In genomic region chr1:20899154-20899972, GRCh38 we compare ENCODE assay signal across 23 cellular contexts.
"Had no signal": no experiment of that assay in that cellular context is flagged by ENCODE, and none has a peak within 500 bp of the region (broad histone marks: within the 10 kb centered on the region; RNA-seq: fewer than 3 reads in every experiment).

No MANE protein-coding gene starts in this region.

- H3K4me3 ChIP-seq: colonic mucosa, hepatocyte, lung, pancreas, prostate gland, right lobe of liver, testis, tibial nerve had no signal

- DNase-seq: cerebellar nuclear complex; colonic mucosa; dermis blood vessel endothelial cell; erythroblast; foreskin keratinocyte; head of caudate nucleus; kidney; left colon; left ventricle myocardium superior; occipital lobe; pancreas; retina; right lobe of liver; stimulated activated CD4-positive, alpha-beta T cell treated with anti-CD3 and anti-CD28 coated beads, Interleukin-2, amount 100 ng/mL, for 24 hours; stimulated activated CD4-positive, alpha-beta T cell treated with anti-CD3 and anti-CD28 coated beads, Interleukin-4, amount 100 ng/mL, for 4 hours; stimulated activated naive B cell treated with anti-CD40 and anti-IgM and Interleukin-4, amounts not matched to agents 10 μg/mL and 1 μg/mL and 100 μg/mL, for 72 hours; stimulated activated naive CD8-positive, alpha-beta T cell treated with anti-CD3 and anti-CD28 coated beads, Interleukin-15, amount 100 ng/mL, for 72 hours; testis had no signal

- H3K36me3 ChIP-seq: colonic mucosa, prostate gland, right lobe of liver had no signal

- H3K4me1 Mint-ChIP-seq: stimulated activated naive B cell treated with anti-CD40 and anti-IgM and Interleukin-4, amounts not matched to agents 10 μg/mL and 1 μg/mL and 100 μg/mL, for 72 hours; stimulated activated naive CD8-positive, alpha-beta T cell treated with anti-CD3 and anti-CD28 coated beads, Interleukin-15, amount 100 ng/mL, for 72 hours had no signal

- H3K9me3 Mint-ChIP-seq: nephron; stimulated activated naive B cell treated with anti-CD40 and anti-IgM and Interleukin-4, amounts not matched to agents 10 μg/mL and 1 μg/mL and 100 μg/mL, for 72 hours; stimulated activated naive CD8-positive, alpha-beta T cell treated with anti-CD3 and anti-CD28 coated beads, Interleukin-15, amount 100 ng/mL, for 72 hours had no signal

- ATAC-seq: foreskin keratinocyte; left colon; left ventricle myocardium superior; pancreas; right lobe of liver; stimulated activated naive B cell treated with anti-CD40 and anti-IgM and Interleukin-4, amounts not matched to agents 10 μg/mL and 1 μg/mL and 100 μg/mL, for 72 hours; stimulated activated naive CD8-positive, alpha-beta T cell treated with anti-CD3 and anti-CD28 coated beads, Interleukin-15, amount 100 ng/mL, for 72 hours had no signal

- H3K9me3 ChIP-seq: colonic mucosa, pancreas, prostate gland, right lobe of liver, testis, tibial nerve had no signal

- H3K4me1 ChIP-seq: colonic mucosa, foreskin keratinocyte, prostate gland, tibial nerve had no signal

- H3K27ac Mint-ChIP-seq: stimulated activated naive B cell treated with anti-CD40 and anti-IgM and Interleukin-4, amounts not matched to agents 10 μg/mL and 1 μg/mL and 100 μg/mL, for 72 hours had no signal

- H3K4me3 Mint-ChIP-seq: nephron; stimulated activated naive B cell treated with anti-CD40 and anti-IgM and Interleukin-4, amounts not matched to agents 10 μg/mL and 1 μg/mL and 100 μg/mL, for 72 hours; stimulated activated naive CD8-positive, alpha-beta T cell treated with anti-CD3 and anti-CD28 coated beads, Interleukin-15, amount 100 ng/mL, for 72 hours had no signal

- H3K27ac ChIP-seq: colonic mucosa, foreskin keratinocyte, hepatocyte, pancreas, prostate gland, right lobe of liver, testis, tibial nerve had no signal

- H3K27me3 ChIP-seq: colonic mucosa, foreskin keratinocyte, hepatocyte, pancreas, right lobe of liver, testis, tibial nerve had no signal

- H3K27me3 Mint-ChIP-seq: stimulated activated naive B cell treated with anti-CD40 and anti-IgM and Interleukin-4, amounts not matched to agents 10 μg/mL and 1 μg/mL and 100 μg/mL, for 72 hours; stimulated activated naive CD8-positive, alpha-beta T cell treated with anti-CD3 and anti-CD28 coated beads, Interleukin-15, amount 100 ng/mL, for 72 hours had no signal
